ENCODE assay signal across 26 cellular contexts in the genomic region with DNA sequence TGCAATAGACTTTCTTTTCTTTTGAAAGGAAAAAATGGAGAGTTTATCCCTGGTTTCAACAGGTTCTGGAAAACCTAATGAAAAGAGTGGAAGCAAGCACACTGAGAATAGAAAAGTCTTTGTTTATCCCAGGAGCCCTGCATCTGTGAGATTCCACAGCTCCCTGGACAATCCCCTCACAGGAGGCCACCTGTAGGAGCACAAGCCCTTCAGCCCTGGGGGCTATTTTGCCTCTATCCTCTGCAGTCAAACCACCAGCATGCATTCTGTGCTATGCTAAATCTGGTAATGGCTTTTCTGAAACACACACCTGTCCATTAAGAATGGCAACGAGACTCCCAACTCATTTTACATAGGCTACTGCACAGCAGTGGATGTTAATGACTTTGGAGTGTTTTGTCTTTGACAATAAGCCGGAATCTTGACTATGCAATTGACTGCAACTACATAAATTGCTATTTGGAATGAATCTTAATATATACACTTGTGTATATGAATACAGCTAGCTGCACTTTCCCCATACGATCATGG.
DNase-seq lines count a peak whose midpoint lies in the region; FAIRE-seq and TF ChIP-seq lines count a peak whose summit lies in the region.
"Had no signal": no experiment of that assay in that cellular context is flagged by ENCODE, and none has a peak within 500 bp of the region (broad histone marks: within the 10 kb centered on the region; RNA-seq: fewer than 3 reads in every experiment).

No MANE protein-coding gene starts in this region.

- H3K56ac ChIP-seq in H1 (replicated peaks; ENCODE audit: insufficient read length, low read depth, low read length): no peak overlapping the region

- intact Hi-C loops in uterus (cut with DNase I; ENCODE audit: low total_unique reads): no loop called here

- no peak overlapping the region; the same call in 1 of the 2 replicates for H3K18ac ChIP-seq in H1 (ENCODE audit: extremely low read depth, low read length)

- peak in 1 of 2 experiments; percentile 3; a peak in 1 of 4 replicates for TF ChIP-seq RAD21 in H1 (IDR thresholded peaks at IDR 0.05 in 1 of 2, conservative IDR thresholded peaks at IDR 0.05 in 1 of 2; ENCODE audit: low read depth in 2 of 2, low read length in 2 of 2)

- H3K14ac ChIP-seq in H1 (ENCODE audit: insufficient read length): no peak overlapping the region

- H4K8ac ChIP-seq in H1 (ENCODE audit: extremely low read depth, insufficient read depth, low read length): no peak overlapping the region

- H2AK5ac ChIP-seq in H1 (ENCODE audit: low read depth, low read length): no peak overlapping the region

- no peaks in the 10 kb centered on the region for H3F3A ChIP-seq in GM23248 (ENCODE audit: insufficient read depth)

- H3K79me1 ChIP-seq in H1 (ENCODE audit: low read depth, low read length): no peaks in the 10 kb centered on the region

- no peaks in the 10 kb centered on the region for H3K23me2 ChIP-seq in H1 (ENCODE audit: low read depth, low read length)

- 35% methylated on average over 3 of the region's 3 CpGs; no CpG with 5 or more reads in 1 of the 2 experiments for WGBS in H1 (ENCODE audit: extremely low coverage in 1 of 2, insufficient coverage in 1 of 2, insufficient read length in 1 of 2, insufficient replicate concordance in 2 of 2, low coverage in 1 of 2, low lambda C conversion rate in 2 of 2, missing lambda C conversion rate in 1 of 2), 2 experiments
- WGBS in GM23248 (ENCODE audit: low coverage in 1 of 2, low lambda C conversion rate in 2 of 2, missing lambda C conversion rate in 2 of 2), 2 experiments: 16 to 22% methylated on average over 3 of the region's 3 CpGs

- H4K20me1 ChIP-seq in H1 (replicated peaks in 1 of 2; ENCODE audit: control insufficient read depth in 1 of 2, insufficient read depth in 2 of 2, low read length in 2 of 2) (no peaks in the 10 kb centered on the region), GM23248 (ENCODE audit: insufficient read depth) (no peaks in the 10 kb centered on the region)

- no peak overlapping the region for H2BK12ac ChIP-seq in H1 (ENCODE audit: low read depth, low read length)

- no peak overlapping the region for H3K27ac Mint-ChIP-seq in CD8-positive, alpha-beta memory T cell
- H3K27ac Mint-ChIP-seq: activated CD4-positive, alpha-beta memory T cell treated with anti-CD3 and anti-CD28 coated beads for 36 hours; activated naive CD8-positive, alpha-beta T cell treated with anti-CD3 and anti-CD28 coated beads for 36 hours; CD4-positive, CD25-positive, alpha-beta regulatory T cell; progenitor cell of endocrine pancreas; stimulated activated naive CD8-positive, alpha-beta T cell treated with anti-CD3 and anti-CD28 coated beads, Interleukin-15, amount 100 ng/mL, for 72 hours had no signal

- no peaks in the 10 kb centered on the region for H3K4me1 Mint-ChIP-seq in CD8-positive, alpha-beta memory T cell
- H3K4me1 Mint-ChIP-seq: activated naive CD8-positive, alpha-beta T cell treated with anti-CD3 and anti-CD28 coated beads for 36 hours; CD4-positive, CD25-positive, alpha-beta regulatory T cell; central memory CD8-positive, alpha-beta T cell; stimulated activated naive CD8-positive, alpha-beta T cell treated with anti-CD3 and anti-CD28 coated beads, Interleukin-15, amount 100 ng/mL, for 72 hours had no signal

- H2BK120ac ChIP-seq in H1 (replicated peaks; ENCODE audit: low read depth, low read length): no peak overlapping the region

- no peaks in the 10 kb centered on the region for H3K27me3 Mint-ChIP-seq in CD8-positive, alpha-beta memory T cell
- H3K27me3 Mint-ChIP-seq: central memory CD8-positive, alpha-beta T cell had no signal

- peaks cover 0 to 4% (median 0%) of the 10 kb centered on the region in 5 donors for H3K9me3 Mint-ChIP-seq in CD8-positive, alpha-beta memory T cell
- H3K9me3 Mint-ChIP-seq: activated naive CD8-positive, alpha-beta T cell treated with anti-CD3 and anti-CD28 coated beads for 36 hours; central memory CD8-positive, alpha-beta T cell; stimulated activated naive CD8-positive, alpha-beta T cell treated with anti-CD3 and anti-CD28 coated beads, Interleukin-15, amount 100 ng/mL, for 72 hours had no signal

- POLR2A ChIA-PET in H1 (lab: Charles Lee; ENCODE audit: partially characterized antibody): no interaction called here
- POLR2A ChIA-PET in CD8-positive, alpha-beta memory T cell (lab: Charles Lee): no interaction called here

- no peak for TF ChIP-seq EP300 in H1 (IDR thresholded peaks at IDR 0.05; ENCODE audit: borderline replicate concordance in 1 of 2, low read depth in 2 of 2, low read length in 2 of 2)

- TF ChIP-seq CTCF in H1 (IDR thresholded peaks at IDR 0.05; ENCODE audit: control extremely low read depth in 1 of 3, insufficient read depth in 1 of 3, low read depth in 1 of 3, low read length in 3 of 3): no peak
- no peak for TF ChIP-seq CTCF in uterus (IDR thresholded peaks at IDR 0.05)

- no peak overlapping the region for H2BK5ac ChIP-seq in H1 (ENCODE audit: low read depth, low read length)

- H3K36me3 Mint-ChIP-seq in CD8-positive, alpha-beta memory T cell: no peaks in the 10 kb centered on the region
- H3K36me3 Mint-ChIP-seq: activated CD4-positive, alpha-beta memory T cell treated with anti-CD3 and anti-CD28 coated beads for 36 hours; activated naive CD8-positive, alpha-beta T cell treated with anti-CD3 and anti-CD28 coated beads for 36 hours; CD4-positive, CD25-positive, alpha-beta regulatory T cell had no signal

- no peaks in the 10 kb centered on the region for H3K79me2 ChIP-seq in H1 (ENCODE audit: control insufficient read depth in 1 of 2, insufficient read depth in 2 of 2, low read length in 2 of 2)
- no peaks in the 10 kb centered on the region for H3K79me2 ChIP-seq in GM23248 (ENCODE audit: insufficient read depth)

- no peak overlapping the region for H3K4ac ChIP-seq in H1 (replicated peaks; ENCODE audit: insufficient read length, low read depth, low read length)

- CTCF ChIA-PET in H1 (lab: Charles Lee; ENCODE audit: partially characterized antibody): no interaction called here
- CTCF ChIA-PET in CD8-positive, alpha-beta memory T cell (lab: Charles Lee): no interaction called here

- H3K23ac ChIP-seq in H1 (ENCODE audit: insufficient read length): no peak overlapping the region

- H3K27ac ChIP-seq in H1 (ENCODE audit: low read depth, low read length) (no peak overlapping the region), GM23248 (no peak overlapping the region), uterus (no peak overlapping the region)
- no peak overlapping the region for H3K27ac ChIP-seq in CD8-positive, alpha-beta memory T cell (ENCODE audit: low read depth, low read length)
- H3K27ac ChIP-seq: 22Rv1, neutrophil, Peyer's patch, sigmoid colon, thyroid gland had no signal

- no peak overlapping the region for H3K9ac ChIP-seq in H1 (replicated peaks in 1 of 4; ENCODE audit: extremely low read depth in 1 of 4, low read depth in 3 of 4, low read length in 3 of 4)
- no peak overlapping the region for H3K9ac ChIP-seq in GM23248

- TF ChIP-seq POLR2A in H1 (IDR thresholded peaks at IDR 0.05; ENCODE audit: control extremely low read depth in 1 of 2, low read depth in 2 of 2, low read length in 2 of 2) (no peak), uterus (IDR thresholded peaks at IDR 0.05) (no peak)

- peak overlapping the region; percentile 81 for H4K5ac ChIP-seq in H1 (ENCODE audit: insufficient read length, low read depth, low read length)

- in situ Hi-C loops in GM23248 (cut with MboI): no loop called here

- FAIRE-seq in H1 (lab: Jason Lieb, UNC): peak; percentile 81

- H2AFZ ChIP-seq in H1 (ENCODE audit: low read length) (no peak overlapping the region), GM23248 (no peak overlapping the region)

- DNase-seq in NCI-H2107 treated with DMSO at 0.1 percent for 48 hours (lab: John Stamatoyannopoulos, UW; ENCODE audit: unreplicated experiment) (peak; percentile 81), NCI-H2107 (lab: John Stamatoyannopoulos, UW) (no peak), NCI-H2081 (lab: John Stamatoyannopoulos, UW) (peak; percentile 79 to 96), H1 (ENCODE audit: low read depth in 1 of 2, low spot score in 2 of 2) (peak in 1 of 2 experiments; percentile 58), AG08395 (ENCODE audit: low spot score) (no peak), GM23248 (no peak), uterus (no peak)
- no peak for DNase-seq in CD8-positive, alpha-beta memory T cell
- DNase-seq: activated CD4-positive, alpha-beta memory T cell treated with anti-CD3 and anti-CD28 coated beads for 36 hours; activated effector memory CD4-positive, alpha-beta T cell treated with Interleukin-2 at 50 U/mL for 16 hours; activated naive CD8-positive, alpha-beta T cell treated with anti-CD3 and anti-CD28 coated beads for 36 hours; CD4-positive, CD25-positive, alpha-beta regulatory T cell; dermis blood vessel endothelial cell; DMS 273 treated with DMSO at 0.1 percent for 48 hours; mammary epithelial cell; MV-4-11; NK-92 treated with Interleukin-12 subunit alpha and Interleukin-12 subunit beta, amount 100 ng/mL, for 24 hours; Peyer's patch; sigmoid colon; stimulated activated CD4-positive, alpha-beta T cell treated with anti-CD3 and anti-CD28 coated beads, Interleukin-15, amount 100 ng/mL, for 24 hours; stimulated activated naive CD8-positive, alpha-beta T cell treated with anti-CD3 and anti-CD28 coated beads, Interleukin-15, amount 100 ng/mL, for 72 hours; thyroid gland had no signal

- no peaks in the 10 kb centered on the region for H3K9me2 ChIP-seq in GM23248 (ENCODE audit: insufficient read depth)

- H3K9me3 ChIP-seq in H1 (ENCODE audit: insufficient read depth in 2 of 2, low read depth in 1 of 2, low read length in 1 of 2): no peaks in the 10 kb centered on the region
- H3K9me3 ChIP-seq in GM23248 (ENCODE audit: low read depth): no peaks in the 10 kb centered on the region
- peaks cover 4% of the 10 kb centered on the region for H3K9me3 ChIP-seq in CD8-positive, alpha-beta memory T cell (ENCODE audit: low read length)
- no peaks in the 10 kb centered on the region for H3K9me3 ChIP-seq in uterus
- H3K9me3 ChIP-seq: neutrophil, Peyer's patch, sigmoid colon, thyroid gland had no signal

- no peak overlapping the region for H4K91ac ChIP-seq in H1 (replicated peaks; ENCODE audit: insufficient read length, low read length)

- no peaks in the 10 kb centered on the region; a peak in 2 of 7 replicates for H3K27me3 ChIP-seq in H1 (replicated peaks in 1 of 4; ENCODE audit: control insufficient read depth in 3 of 4, extremely low read depth in 1 of 4, insufficient read depth in 3 of 4, low read length in 3 of 4)
- H3K27me3 ChIP-seq in GM23248 (replicated peaks; ENCODE audit: insufficient read depth): no peaks in the 10 kb centered on the region
- no peaks in the 10 kb centered on the region for H3K27me3 ChIP-seq in CD8-positive, alpha-beta memory T cell (ENCODE audit: insufficient read depth, low read length, poor library complexity, severe bottlenecking)
- H3K27me3 ChIP-seq in uterus: no peaks in the 10 kb centered on the region
- H3K27me3 ChIP-seq: Peyer's patch, thyroid gland had no signal

- H3K4me3 ChIP-seq in H1 (ENCODE audit: extremely low read depth in 1 of 4, insufficient read depth in 2 of 4, low read depth in 3 of 4, low read length in 4 of 4) (no peak overlapping the region), GM23248 (no peak overlapping the region), uterus (no peak overlapping the region)
- no peak overlapping the region for H3K4me3 ChIP-seq in CD8-positive, alpha-beta memory T cell (ENCODE audit: low read length)
- H3K4me3 ChIP-seq: Peyer's patch, sigmoid colon, thyroid gland had no signal

- H2BK20ac ChIP-seq in H1 (ENCODE audit: low read length): no peak overlapping the region

- H2BK15ac ChIP-seq in H1 (ENCODE audit: low read length): no peak overlapping the region

- H3K4me1 ChIP-seq in H1 (replicated peaks in 1 of 4; ENCODE audit: control insufficient read depth in 3 of 4, insufficient read depth in 4 of 4, low read length in 3 of 4) (peaks cover 0 to 30% (median 23%) of the 10 kb centered on the region in 4 experiments; a peak in 4 of 7 replicates), GM23248 (ENCODE audit: insufficient read depth) (no peaks in the 10 kb centered on the region), uterus (peaks cover 0 to under 1% of the 10 kb centered on the region in 2 donors)
- H3K4me1 ChIP-seq in CD8-positive, alpha-beta memory T cell (ENCODE audit: insufficient read depth, low read length): no peaks in the 10 kb centered on the region
- H3K4me1 ChIP-seq: Peyer's patch had no signal

- H3K4me3 Mint-ChIP-seq in CD8-positive, alpha-beta memory T cell: no peak overlapping the region
- H3K4me3 Mint-ChIP-seq: activated CD4-positive, alpha-beta memory T cell treated with anti-CD3 and anti-CD28 coated beads for 36 hours; activated naive CD8-positive, alpha-beta T cell treated with anti-CD3 and anti-CD28 coated beads for 36 hours; CD4-positive, CD25-positive, alpha-beta regulatory T cell; central memory CD8-positive, alpha-beta T cell; stimulated activated naive CD8-positive, alpha-beta T cell treated with anti-CD3 and anti-CD28 coated beads, Interleukin-15, amount 100 ng/mL, for 72 hours had no signal

- H3K36me3 ChIP-seq in H1 (ENCODE audit: control insufficient read depth in 2 of 4, insufficient read depth in 4 of 4, low read length in 3 of 4): no peaks in the 10 kb centered on the region
- H3K36me3 ChIP-seq in GM23248 (ENCODE audit: low read depth): no peaks in the 10 kb centered on the region
- no peaks in the 10 kb centered on the region for H3K36me3 ChIP-seq in CD8-positive, alpha-beta memory T cell (ENCODE audit: insufficient read depth, low read length)
- H3K36me3 ChIP-seq in uterus: no peaks in the 10 kb centered on the region
- H3K36me3 ChIP-seq: neutrophil, Peyer's patch, sigmoid colon, thyroid gland had no signal

- peak overlapping the region; percentile 4 to 21; a peak in 1 of 4 replicates for H3K4me2 ChIP-seq in H1 (ENCODE audit: insufficient read depth in 1 of 2, low read depth in 2 of 2, low read length in 2 of 2)
- H3K4me2 ChIP-seq in GM23248 (ENCODE audit: unreplicated experiment): no peak overlapping the region

Comparison
In these comparisons a context has a peak if more than half of its experiments do, and no peak if none do; other contexts are left out.
1. DNase-seq: peak in NCI-H2107 treated with DMSO at 0.1 percent for 48 hours (single experiment) and NCI-H2081 (2 of 2); none in NCI-H2107 (single experiment), AG08395 (single experiment), GM23248 (single experiment), CD8-positive, alpha-beta memory T cell (0 of 5) and uterus (0 of 2).